In the genomic region with DNA sequence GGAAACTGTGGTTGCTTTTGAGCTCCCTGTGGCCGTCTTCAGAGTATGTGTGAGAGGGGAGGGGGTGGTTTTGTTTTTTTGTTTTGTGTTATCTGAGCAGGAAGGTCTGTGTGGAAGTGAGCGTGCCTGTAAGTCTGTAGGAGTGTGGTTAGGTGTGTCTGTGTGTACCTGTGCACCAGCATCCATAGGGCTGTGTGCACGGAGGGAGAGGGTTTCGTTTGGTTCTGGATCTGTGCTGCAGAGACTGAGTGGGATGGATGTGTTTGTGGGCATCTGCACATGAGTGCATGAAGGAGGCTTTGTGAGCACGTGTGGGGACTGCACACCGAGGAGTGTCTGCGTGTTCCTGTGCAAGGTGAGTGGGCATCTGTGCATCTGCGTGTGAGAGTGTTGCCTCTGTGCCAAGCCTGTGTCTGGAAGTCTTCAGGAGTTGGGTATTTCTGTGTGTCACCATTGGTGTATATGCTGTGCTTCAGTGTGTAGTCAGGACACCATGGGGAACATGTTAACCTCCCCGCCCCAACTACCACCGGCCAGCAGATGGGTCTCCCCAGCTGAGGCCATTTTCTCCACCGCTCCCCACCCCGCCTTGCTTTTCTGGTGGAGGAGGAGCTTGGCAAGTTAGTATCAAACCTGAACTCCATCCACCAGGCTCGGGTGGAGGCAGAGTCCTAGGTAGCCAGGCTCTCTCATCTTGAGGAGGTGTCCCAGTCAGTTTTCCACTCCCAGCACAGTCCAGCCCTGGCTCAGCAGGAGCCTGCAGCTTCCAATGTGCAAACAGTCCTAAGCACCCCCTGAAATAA, we compare ENCODE assay signal across 16 cellular contexts. TPM values are rescaled to one million over a fixed set of nuclear protein-coding genes. Genes with fewer than 3 reads are reported as not detected.
A peak's percentile ranks its signal among the peaks of the same experiment; 100 is the strongest.
DNase-seq lines count a peak whose midpoint lies in the region; ATAC-seq, FAIRE-seq and TF ChIP-seq lines count a peak whose summit lies in the region.
"Had no signal": no experiment of that assay in that cellular context is flagged by ENCODE, and none has a peak within 500 bp of the region (broad histone marks: within the 10 kb centered on the region; RNA-seq: fewer than 3 reads in every experiment).

No MANE protein-coding gene starts in this region.

- DNase-seq in activated CD4-positive, alpha-beta T cell treated with anti-CD3 and anti-CD28 coated beads for 36 hours = no peak
- DNase-seq in activated CD4-positive, alpha-beta T cell treated with anti-CD3 and anti-CD28 coated beads, Interleukin-2, amount 10 ng/mL, durations not matched to agents 7 days and 5 days = no peak
- no peak for DNase-seq in WERI-Rb-1
- DNase-seq in immature natural killer cell = no peak
- DNase-seq in medulla oblongata (ENCODE audit: extremely low spot score) = no peak
- no peak for DNase-seq in GM12891 (ENCODE audit: insufficient read length, low spot score)
- DNase-seq: activated CD4-positive, CD25-positive, alpha-beta regulatory T cell; activated effector memory CD4-positive, alpha-beta T cell treated with anti-CD3 and anti-CD28 coated beads, Interleukin-2, amount 50 U/mL, for 16 hours; cortex of kidney; NCI-H446 had no signal

- FAIRE-seq in GM12891 (lab: Jason Lieb, UNC) = no peak
- FAIRE-seq: frontal cortex had no signal

- H3K4me2 ChIP-seq in skeletal muscle satellite cell (ENCODE audit: low read length) = peak overlapping the region; percentile 39

- peak overlapping the region; percentile 1 for H3K4me3 Mint-ChIP-seq in activated CD4-positive, alpha-beta T cell treated with anti-CD3 and anti-CD28 coated beads for 36 hours
- no peak overlapping the region for H3K4me3 Mint-ChIP-seq in activated CD4-positive, alpha-beta T cell treated with anti-CD3 and anti-CD28 coated beads, Interleukin-2, amount 10 ng/mL, durations not matched to agents 7 days and 5 days
- peak overlapping the region; percentile 45 to 60 (median 53) for H3K4me3 Mint-ChIP-seq in immature natural killer cell

- H3K27ac ChIP-seq in WERI-Rb-1 = peak overlapping the region; percentile 68; the same call in 1 of the 2 replicates
- H3K27ac ChIP-seq: prostate gland had no signal

- no peaks in the 10 kb centered on the region for H3K9me3 Mint-ChIP-seq in activated CD4-positive, alpha-beta T cell treated with anti-CD3 and anti-CD28 coated beads for 36 hours (ENCODE audit: low read depth)
- no peaks in the 10 kb centered on the region for H3K9me3 Mint-ChIP-seq in activated CD4-positive, alpha-beta T cell treated with anti-CD3 and anti-CD28 coated beads, Interleukin-2, amount 10 ng/mL, durations not matched to agents 7 days and 5 days
- peaks cover 0 to 1% (median 0%) of the 10 kb centered on the region in 6 donors for H3K9me3 Mint-ChIP-seq in immature natural killer cell

- H3K27me3 ChIP-seq in WERI-Rb-1 (ENCODE audit: insufficient read depth, low read depth, severe bottlenecking) (no peaks in the 10 kb centered on the region), skeletal muscle satellite cell (ENCODE audit: control insufficient read depth, insufficient read depth, low read length) (peaks cover 99% of the 10 kb centered on the region)

- no peaks in the 10 kb centered on the region for H3K36me3 ChIP-seq in WERI-Rb-1
- H3K36me3 ChIP-seq in skeletal muscle satellite cell (ENCODE audit: insufficient read depth, low read length) = no peaks in the 10 kb centered on the region
- H3K36me3 ChIP-seq: prostate gland had no signal

- intact Hi-C loops in activated CD4-positive, alpha-beta T cell treated with anti-CD3 and anti-CD28 coated beads for 36 hours (cut with DNase I, micrococcal nuclease) = loop anchor here in 1 of 2 experiments (2.0 kb wide), 1 partner anchor 13 kb away; no protein-coding TSS in a partner anchor

- TF ChIP-seq CTCF in WERI-Rb-1 (IDR thresholded peaks at IDR 0.05; ENCODE audit: low read depth, low read length) = no peak

- H3K4me1 ChIP-seq in skeletal muscle satellite cell (ENCODE audit: control insufficient read depth, insufficient read depth, low read length) = peaks cover 9% of the 10 kb centered on the region
- H3K4me1 ChIP-seq: prostate gland had no signal

- no peak for TF ChIP-seq POLR2A in GM12891 (IDR thresholded peaks at IDR 0.05; ENCODE audit: low read depth, low read length)

- peaks cover 26% of the 10 kb centered on the region for H3K4me1 Mint-ChIP-seq in activated CD4-positive, alpha-beta T cell treated with anti-CD3 and anti-CD28 coated beads for 36 hours
- peaks cover 25% of the 10 kb centered on the region for H3K4me1 Mint-ChIP-seq in activated CD4-positive, alpha-beta T cell treated with anti-CD3 and anti-CD28 coated beads, Interleukin-2, amount 10 ng/mL, durations not matched to agents 7 days and 5 days
- H3K4me1 Mint-ChIP-seq in immature natural killer cell = peaks cover 32 to 34% of the 10 kb centered on the region in 2 donors

- POLR2A ChIA-PET in activated CD4-positive, alpha-beta T cell treated with anti-CD3 and anti-CD28 coated beads for 36 hours (lab: Charles Lee) = interaction anchor here (1.9 kb wide), 1 partner anchor 18 kb away, joined by 4 read pairs; no protein-coding TSS in a partner anchor
- POLR2A ChIA-PET in activated CD4-positive, alpha-beta T cell treated with anti-CD3 and anti-CD28 coated beads, Interleukin-2, amount 10 ng/mL, durations not matched to agents 7 days and 5 days (lab: Charles Lee) = no interaction called here

- H3K9ac ChIP-seq in skeletal muscle satellite cell (ENCODE audit: low read depth, low read length) = no peak overlapping the region

- peak overlapping the region; percentile 59 for H3K4me3 ChIP-seq in WERI-Rb-1 (ENCODE audit: low read depth, low read length)
- no peak overlapping the region for H3K4me3 ChIP-seq in skeletal muscle satellite cell (ENCODE audit: low read length)

- H3K9me3 ChIP-seq in WERI-Rb-1 (ENCODE audit: severe bottlenecking) (no peaks in the 10 kb centered on the region), skeletal muscle satellite cell (replicated peaks; ENCODE audit: low read length) (no peaks in the 10 kb centered on the region)
- H3K9me3 ChIP-seq: prostate gland had no signal

- H3K27ac Mint-ChIP-seq in activated CD4-positive, alpha-beta T cell treated with anti-CD3 and anti-CD28 coated beads for 36 hours = no peak overlapping the region
- no peak overlapping the region for H3K27ac Mint-ChIP-seq in activated CD4-positive, alpha-beta T cell treated with anti-CD3 and anti-CD28 coated beads, Interleukin-2, amount 10 ng/mL, durations not matched to agents 7 days and 5 days
- no peak overlapping the region for H3K27ac Mint-ChIP-seq in immature natural killer cell

- H3K27me3 Mint-ChIP-seq in activated CD4-positive, alpha-beta T cell treated with anti-CD3 and anti-CD28 coated beads for 36 hours = peaks cover 63% of the 10 kb centered on the region
- peaks cover 89% of the 10 kb centered on the region for H3K27me3 Mint-ChIP-seq in activated CD4-positive, alpha-beta T cell treated with anti-CD3 and anti-CD28 coated beads, Interleukin-2, amount 10 ng/mL, durations not matched to agents 7 days and 5 days
- peaks cover 16 to 22% (median 20%) of the 10 kb centered on the region in 3 donors for H3K27me3 Mint-ChIP-seq in immature natural killer cell (ENCODE audit: low read depth in 3 of 3)

- CTCF ChIA-PET in activated CD4-positive, alpha-beta T cell treated with anti-CD3 and anti-CD28 coated beads for 36 hours (lab: Charles Lee) = interaction anchor here (0.9 to 7.5 kb wide), 3 partner anchors 16 to 23 kb away, joined by 3 to 58 read pairs (median 3); no protein-coding TSS in a partner anchor
- CTCF ChIA-PET in activated CD4-positive, alpha-beta T cell treated with anti-CD3 and anti-CD28 coated beads, Interleukin-2, amount 10 ng/mL, durations not matched to agents 7 days and 5 days (lab: Charles Lee) = interaction anchor here (1.3 to 2.5 kb wide), 5 partner anchors 18 to 105 kb away, joined by 4 to 14 read pairs (median 7); no protein-coding TSS in a partner anchor

- H3K36me3 Mint-ChIP-seq in activated CD4-positive, alpha-beta T cell treated with anti-CD3 and anti-CD28 coated beads for 36 hours (ENCODE audit: low read depth) = no peaks in the 10 kb centered on the region
- no peaks in the 10 kb centered on the region for H3K36me3 Mint-ChIP-seq in activated CD4-positive, alpha-beta T cell treated with anti-CD3 and anti-CD28 coated beads, Interleukin-2, amount 10 ng/mL, durations not matched to agents 7 days and 5 days (ENCODE audit: low read depth)
- no peaks in the 10 kb centered on the region for H3K36me3 Mint-ChIP-seq in immature natural killer cell

- no peak for ATAC-seq in activated CD4-positive, alpha-beta T cell treated with anti-CD3 and anti-CD28 coated beads for 36 hours
- ATAC-seq in HG02678 (IDR thresholded peaks at IDR 0.05; ENCODE audit: unreplicated experiment) = no peak

TF ChIP-seq in GM12891, 5 proteins besides CTCF, POLR2A, EP300 and RAD21:
- TF ChIP-seq POLR2AphosphoS5 (IDR thresholded peaks at IDR 0.05; ENCODE audit: low read depth, low read length) (no peak), POU2F2 (IDR thresholded peaks at IDR 0.05; ENCODE audit: low read depth, low read length) (no peak), SPI1 (IDR thresholded peaks at IDR 0.05; ENCODE audit: low read depth, low read length) (no peak), PAX5 (IDR thresholded peaks at IDR 0.05; ENCODE audit: insufficient read depth, low read length, severe bottlenecking) (no peak), TAF1 (IDR thresholded peaks at IDR 0.05; ENCODE audit: low read depth, low read length) (no peak)

RNA-seq across cellular contexts. Expression of a gene that starts 7.1 kb away (rescaled TPM):
- not detected for total RNA-seq in activated CD4-positive, alpha-beta T cell treated with anti-CD3 and anti-CD28 coated beads for 36 hours
- not detected for total RNA-seq in activated CD4-positive, alpha-beta T cell treated with anti-CD3 and anti-CD28 coated beads, Interleukin-2, amount 10 ng/mL, durations not matched to agents 7 days and 5 days
- not detected for polyA plus RNA-seq in immature natural killer cell
- not detected in 2 replicates for total RNA-seq in skeletal muscle satellite cell (2012; rRNA removed)
- not detected for polyA plus RNA-seq in GM12891 (2012; ENCODE audit: low read depth, missing spikeins)
- total RNA-seq: frontal cortex, subcutaneous adipose tissue had no signal
- polyA plus RNA-seq: AG04450 had no signal
